ENCODE assay signal across 22 cellular contexts in the genomic region with DNA sequence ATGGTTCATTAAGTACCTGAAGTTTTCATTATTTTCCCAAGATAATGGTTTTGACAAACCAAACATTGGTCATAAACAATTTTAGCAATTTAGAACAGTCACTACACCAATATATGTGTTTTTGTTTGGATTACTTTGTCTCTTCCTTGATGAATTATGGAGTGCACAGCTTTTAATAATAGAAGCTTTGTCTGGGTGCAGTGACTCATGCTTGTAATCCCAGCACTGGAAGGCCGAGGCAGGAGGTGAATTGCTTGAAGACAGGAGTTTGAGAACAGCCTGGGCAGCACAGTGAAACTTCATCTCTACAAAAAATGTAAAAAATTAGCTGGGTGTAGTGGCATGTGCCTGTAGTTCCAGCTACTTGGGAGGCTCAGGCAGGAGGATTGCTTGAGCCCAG.
DNase-seq lines count a peak whose midpoint lies in the region; ATAC-seq and TF ChIP-seq lines count a peak whose summit lies in the region.
"Had no signal": no experiment of that assay in that cellular context is flagged by ENCODE, and none has a peak within 500 bp of the region (broad histone marks: within the 10 kb centered on the region; RNA-seq: fewer than 3 reads in every experiment).

No MANE protein-coding gene starts in this region.

- CTCF ChIA-PET in RWPE1 (lab: Yijun Ruan, JAX): no interaction called here

- H3K27me3 Mint-ChIP-seq in neural progenitor cell (ENCODE audit: insufficient read depth, low read depth) (peaks cover 2% of the 10 kb centered on the region), natural killer cell (ENCODE audit: low read depth in 2 of 2) (no peaks in the 10 kb centered on the region)

- H3K36me3 ChIP-seq in neural progenitor cell: no peaks in the 10 kb centered on the region
- H3K36me3 ChIP-seq in left ventricle myocardium inferior: no peaks in the 10 kb centered on the region
- H3K36me3 ChIP-seq: adrenal gland, colonic mucosa had no signal

- H3K4me3 ChIP-seq in neural progenitor cell (no peak overlapping the region), left ventricle myocardium inferior (no peak overlapping the region)
- H3K4me3 ChIP-seq: adrenal gland, colonic mucosa, testis had no signal

- TF ChIP-seq CTCF in RWPE1 (conservative IDR thresholded peaks at IDR 0.05; ENCODE audit: low read depth) (no peak), neural progenitor cell (IDR thresholded peaks at IDR 0.05) (no peak), left ventricle myocardium inferior (IDR thresholded peaks at IDR 0.05; ENCODE audit: borderline replicate concordance) (no peak), natural killer cell (IDR thresholded peaks at IDR 0.05) (no peak)

- no peak overlapping the region for H2AFZ ChIP-seq in neural progenitor cell (replicated peaks)

- H3K27me3 ChIP-seq in neural progenitor cell (no peaks in the 10 kb centered on the region), left ventricle myocardium inferior (ENCODE audit: low read depth) (no peaks in the 10 kb centered on the region)
- H3K27me3 ChIP-seq: adrenal gland, colonic mucosa, testis had no signal

- peak overlapping the region; percentile 82 for H3K27ac Mint-ChIP-seq in neural progenitor cell
- H3K27ac Mint-ChIP-seq in natural killer cell: no peak overlapping the region
- H3K27ac Mint-ChIP-seq: activated T-helper 17 cell treated with anti-CD3 and anti-CD28 coated beads, Interleukin-2, amount 50 U/mL, for 72 hours; B cell; natural killer cell treated with Interleukin-12 subunit alpha and Interleukin-12 subunit beta and Interleukin-15 and Interleukin-18, amount 100 ng/mL, for 72 hours had no signal

- POLR2A ChIA-PET in RWPE1 (lab: Yijun Ruan, JAX; ENCODE audit: low non-redundant PET): no interaction called here

- intact Hi-C loops in left ventricle myocardium inferior (cut with micrococcal nuclease): no loop called here
- intact Hi-C loops in posterior cingulate gyrus (cut with DNase I): no loop called here
- intact Hi-C loops in natural killer cell (cut with micrococcal nuclease): no loop called here

- H3K4me1 Mint-ChIP-seq in neural progenitor cell (peaks cover 13% of the 10 kb centered on the region), natural killer cell (no peaks in the 10 kb centered on the region)
- H3K4me1 Mint-ChIP-seq: activated T-helper 17 cell treated with anti-CD3 and anti-CD28 coated beads, Interleukin-2, amount 50 U/mL, for 72 hours; B cell had no signal

- H4K20me1 ChIP-seq in neural progenitor cell (ENCODE audit: low read depth): no peaks in the 10 kb centered on the region

- H3K36me3 Mint-ChIP-seq in neural progenitor cell: no peaks in the 10 kb centered on the region
- H3K36me3 Mint-ChIP-seq in natural killer cell: no peaks in the 10 kb centered on the region
- H3K36me3 Mint-ChIP-seq: natural killer cell treated with Interleukin-12 subunit alpha and Interleukin-12 subunit beta and Interleukin-15 and Interleukin-18, amount 100 ng/mL, for 72 hours had no signal

- H3K9me3 Mint-ChIP-seq in neural progenitor cell (no peaks in the 10 kb centered on the region), natural killer cell (no peaks in the 10 kb centered on the region)
- H3K9me3 Mint-ChIP-seq: natural killer cell treated with Interleukin-12 subunit alpha and Interleukin-12 subunit beta and Interleukin-15 and Interleukin-18, amount 100 ng/mL, for 72 hours had no signal

- H3K4me1 ChIP-seq in neural progenitor cell (no peaks in the 10 kb centered on the region), left ventricle myocardium inferior (no peaks in the 10 kb centered on the region)
- H3K4me1 ChIP-seq: adrenal gland, colonic mucosa, testis had no signal

- H3K4me2 ChIP-seq in neural progenitor cell: no peak overlapping the region

- H3K9ac ChIP-seq in neural progenitor cell: no peak overlapping the region

- no peaks in the 10 kb centered on the region for H3F3A ChIP-seq in neural progenitor cell (ENCODE audit: low read depth)

- H3K4me3 Mint-ChIP-seq in neural progenitor cell (no peak overlapping the region), natural killer cell (no peak overlapping the region)
- H3K4me3 Mint-ChIP-seq: activated T-helper 17 cell treated with anti-CD3 and anti-CD28 coated beads, Interleukin-2, amount 50 U/mL, for 72 hours; B cell; natural killer cell treated with Interleukin-12 subunit alpha and Interleukin-12 subunit beta and Interleukin-15 and Interleukin-18, amount 100 ng/mL, for 72 hours had no signal

- DNase-seq in H4 (ENCODE audit: low spot score): peak; percentile 58
- DNase-seq in RWPE1 (ENCODE audit: low spot score): peak; percentile 15
- peak; percentile 9 for DNase-seq in neural progenitor cell (ENCODE audit: low spot score)
- DNase-seq in left ventricle myocardium inferior: no peak
- DNase-seq in posterior cingulate gyrus: no peak
- no peak for DNase-seq in natural killer cell
- DNase-seq: activated CD8-positive, alpha-beta memory T cell treated with anti-CD3 and anti-CD28 coated beads for 24 hours; adrenal gland; colonic mucosa; erythroblast; hypothalamus; KG1; NCI-H1694 treated with DMSO at 0.1 percent for 48 hours; NCI-H524; OCI-M1; stimulated activated CD4-positive, alpha-beta T cell treated with anti-CD3 and anti-CD28 coated beads, Interleukin-2, amount 100 ng/mL, for 24 hours; testis had no signal

- H3K9me3 ChIP-seq in neural progenitor cell (ENCODE audit: low read depth): no peaks in the 10 kb centered on the region
- H3K9me3 ChIP-seq in left ventricle myocardium inferior (replicated peaks): peaks cover 2% of the 10 kb centered on the region
- H3K9me3 ChIP-seq: adrenal gland, colonic mucosa, testis had no signal

- H3K79me2 ChIP-seq in neural progenitor cell (ENCODE audit: low read depth): no peaks in the 10 kb centered on the region

- peak; percentile 66 for ATAC-seq in esophagus mucosa
- ATAC-seq in natural killer cell: no peak
- ATAC-seq in HG02678 (IDR thresholded peaks at IDR 0.05; ENCODE audit: unreplicated experiment): no peak
- ATAC-seq: activated T-helper 17 cell treated with anti-CD3 and anti-CD28 coated beads, Interleukin-2, amount 50 U/mL, for 72 hours; natural killer cell treated with Interleukin-12 subunit alpha and Interleukin-12 subunit beta and Interleukin-15 and Interleukin-18, amount 100 ng/mL, for 72 hours had no signal

- no peak overlapping the region for H3K27ac ChIP-seq in RWPE1
- H3K27ac ChIP-seq in neural progenitor cell: no peak overlapping the region
- H3K27ac ChIP-seq in left ventricle myocardium inferior (replicated peaks): no peak overlapping the region
- H3K27ac ChIP-seq: adrenal gland, colonic mucosa, testis had no signal

Comparison
In these comparisons a context has a peak if more than half of its experiments do, and no peak if none do; other contexts are left out.
1. DNase-seq: peak in H4 (single experiment), RWPE1 (single experiment) and neural progenitor cell (single experiment); none in left ventricle myocardium inferior (single experiment), posterior cingulate gyrus (0 of 10) and natural killer cell (single experiment).